In the genomic region with DNA sequence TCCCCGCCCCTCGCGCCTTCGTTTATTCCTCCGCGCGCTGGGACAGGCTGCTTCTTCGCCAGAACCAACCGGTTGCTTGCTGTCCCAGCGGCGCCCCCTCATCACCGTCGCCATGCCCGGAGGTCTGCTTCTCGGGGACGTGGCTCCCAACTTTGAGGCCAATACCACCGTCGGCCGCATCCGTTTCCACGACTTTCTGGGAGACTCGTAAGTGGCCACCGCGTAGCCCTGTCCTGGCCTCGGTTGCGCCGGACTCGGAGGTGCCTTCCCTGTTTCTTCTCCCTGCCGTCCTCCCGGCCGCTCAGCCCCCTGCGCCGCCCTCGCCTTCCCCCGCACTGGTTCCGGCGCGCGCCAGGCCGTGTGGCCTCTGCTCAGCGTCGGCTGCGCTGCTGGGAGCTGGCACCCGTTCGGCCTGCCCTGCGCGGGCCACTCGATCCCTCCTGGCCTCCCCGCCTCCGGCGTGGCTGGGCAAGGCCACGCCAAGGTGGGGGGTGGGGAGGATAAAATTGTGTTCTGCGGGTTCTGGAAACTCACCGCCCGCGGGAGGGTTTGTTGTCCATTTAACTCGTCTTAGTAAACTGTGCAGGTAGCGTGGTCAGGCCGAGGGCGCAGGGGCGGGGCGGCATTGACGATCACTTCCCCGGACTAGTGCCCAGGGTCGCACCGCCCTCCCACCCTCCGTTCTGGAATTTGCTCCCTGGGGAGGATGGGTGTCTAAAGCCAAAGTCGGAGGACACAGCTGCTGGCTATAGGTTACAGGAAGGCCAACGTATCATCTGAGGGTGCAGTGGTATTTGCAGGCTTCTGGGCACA, we compare ENCODE assay signal across 1 cellular context.
TF ChIP-seq lines count a peak whose summit lies in the region.

A gene with protein sequence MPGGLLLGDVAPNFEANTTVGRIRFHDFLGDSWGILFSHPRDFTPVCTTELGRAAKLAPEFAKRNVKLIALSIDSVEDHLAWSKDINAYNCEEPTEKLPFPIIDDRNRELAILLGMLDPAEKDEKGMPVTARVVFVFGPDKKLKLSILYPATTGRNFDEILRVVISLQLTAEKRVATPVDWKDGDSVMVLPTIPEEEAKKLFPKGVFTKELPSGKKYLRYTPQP (plus strand): TSS at position 50 of the 813 bp plus-strand sequence. CDS start 63 bp downstream, at position 113.

TF ChIP-seq in GM12878, 131 proteins besides CTCF, POLR2A, EP300 and RAD21 (continued from another document and continues in another):
- TF ChIP-seq TCF3 (IDR thresholded peaks at IDR 0.05; ENCODE audit: borderline replicate concordance, insufficient read depth, low read depth, low read length) = no peak
- peak; percentile 61; the same call in 1 of the 2 replicates for TF ChIP-seq TAF1 (IDR thresholded peaks at IDR 0.05; ENCODE audit: borderline replicate concordance, low read depth, low read length)
- no peak for TF ChIP-seq JUNB (IDR thresholded peaks at IDR 0.05)
- TF ChIP-seq NR2F1 (conservative IDR thresholded peaks at IDR 0.05) = 0 out of 2 replicates have a peak, but pooled peaks have one; percentile 31
- TF ChIP-seq RCOR1 (conservative IDR thresholded peaks at IDR 0.05; ENCODE audit: low read depth, low read length) = no peak
- no peak for TF ChIP-seq PAX5 (IDR thresholded peaks at IDR 0.05; ENCODE audit: borderline replicate concordance, low read depth, low read length)
- no peak for TF ChIP-seq YBX1 (IDR thresholded peaks at IDR 0.05)
- TF ChIP-seq, protein P1, sequence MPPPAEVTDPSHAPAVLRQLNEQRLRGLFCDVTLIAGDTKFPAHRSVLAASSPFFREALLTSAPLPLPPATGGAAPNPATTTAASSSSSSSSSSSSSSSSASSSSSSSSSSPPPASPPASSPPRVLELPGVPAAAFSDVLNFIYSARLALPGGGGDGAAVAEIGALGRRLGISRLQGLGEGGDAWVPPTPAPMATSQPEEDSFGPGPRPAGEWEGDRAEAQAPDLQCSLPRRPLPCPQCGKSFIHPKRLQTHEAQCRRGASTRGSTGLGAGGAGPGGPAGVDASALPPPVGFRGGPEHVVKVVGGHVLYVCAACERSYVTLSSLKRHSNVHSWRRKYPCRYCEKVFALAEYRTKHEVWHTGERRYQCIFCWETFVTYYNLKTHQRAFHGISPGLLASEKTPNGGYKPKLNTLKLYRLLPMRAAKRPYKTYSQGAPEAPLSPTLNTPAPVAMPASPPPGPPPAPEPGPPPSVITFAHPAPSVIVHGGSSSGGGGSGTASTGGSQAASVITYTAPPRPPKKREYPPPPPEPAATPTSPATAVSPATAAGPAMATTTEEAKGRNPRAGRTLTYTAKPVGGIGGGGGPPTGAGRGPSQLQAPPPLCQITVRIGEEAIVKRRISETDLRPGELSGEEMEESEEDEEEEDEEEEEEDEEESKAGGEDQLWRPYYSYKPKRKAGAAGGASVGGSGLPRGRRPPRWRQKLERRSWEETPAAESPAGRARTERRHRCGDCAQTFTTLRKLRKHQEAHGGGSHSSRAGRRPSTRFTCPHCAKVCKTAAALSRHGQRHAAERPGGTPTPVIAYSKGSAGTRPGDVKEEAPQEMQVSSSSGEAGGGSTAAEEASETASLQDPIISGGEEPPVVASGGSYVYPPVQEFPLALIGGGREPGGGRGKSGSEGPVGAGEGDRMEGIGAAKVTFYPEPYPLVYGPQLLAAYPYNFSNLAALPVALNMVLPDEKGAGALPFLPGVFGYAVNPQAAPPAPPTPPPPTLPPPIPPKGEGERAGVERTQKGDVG (CRISPR knock-in tag; IDR thresholded peaks at IDR 0.05) = no peak
- TF ChIP-seq MTA3 (IDR thresholded peaks at IDR 0.05; ENCODE audit: borderline replicate concordance, low read length) = no peak
- TF ChIP-seq, protein P2, sequence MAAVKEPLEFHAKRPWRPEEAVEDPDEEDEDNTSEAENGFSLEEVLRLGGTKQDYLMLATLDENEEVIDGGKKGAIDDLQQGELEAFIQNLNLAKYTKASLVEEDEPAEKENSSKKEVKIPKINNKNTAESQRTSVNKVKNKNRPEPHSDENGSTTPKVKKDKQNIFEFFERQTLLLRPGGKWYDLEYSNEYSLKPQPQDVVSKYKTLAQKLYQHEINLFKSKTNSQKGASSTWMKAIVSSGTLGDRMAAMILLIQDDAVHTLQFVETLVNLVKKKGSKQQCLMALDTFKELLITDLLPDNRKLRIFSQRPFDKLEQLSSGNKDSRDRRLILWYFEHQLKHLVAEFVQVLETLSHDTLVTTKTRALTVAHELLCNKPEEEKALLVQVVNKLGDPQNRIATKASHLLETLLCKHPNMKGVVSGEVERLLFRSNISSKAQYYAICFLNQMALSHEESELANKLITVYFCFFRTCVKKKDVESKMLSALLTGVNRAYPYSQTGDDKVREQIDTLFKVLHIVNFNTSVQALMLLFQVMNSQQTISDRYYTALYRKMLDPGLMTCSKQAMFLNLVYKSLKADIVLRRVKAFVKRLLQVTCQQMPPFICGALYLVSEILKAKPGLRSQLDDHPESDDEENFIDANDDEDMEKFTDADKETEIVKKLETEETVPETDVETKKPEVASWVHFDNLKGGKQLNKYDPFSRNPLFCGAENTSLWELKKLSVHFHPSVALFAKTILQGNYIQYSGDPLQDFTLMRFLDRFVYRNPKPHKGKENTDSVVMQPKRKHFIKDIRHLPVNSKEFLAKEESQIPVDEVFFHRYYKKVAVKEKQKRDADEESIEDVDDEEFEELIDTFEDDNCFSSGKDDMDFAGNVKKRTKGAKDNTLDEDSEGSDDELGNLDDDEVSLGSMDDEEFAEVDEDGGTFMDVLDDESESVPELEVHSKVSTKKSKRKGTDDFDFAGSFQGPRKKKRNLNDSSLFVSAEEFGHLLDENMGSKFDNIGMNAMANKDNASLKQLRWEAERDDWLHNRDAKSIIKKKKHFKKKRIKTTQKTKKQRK (IDR thresholded peaks at IDR 0.05; ENCODE audit: low read depth, low read length) = no peak
- no peak for TF ChIP-seq SUPT20H (IDR thresholded peaks at IDR 0.05; ENCODE audit: borderline replicate concordance, control insufficient read depth, low read depth, low read length)
- no peak; the same call in 1 of the 2 replicates for TF ChIP-seq CREM (IDR thresholded peaks at IDR 0.05; ENCODE audit: low read depth)
- no peak for TF ChIP-seq HDGF (IDR thresholded peaks at IDR 0.05)
- no peak for TF ChIP-seq MEF2A (IDR thresholded peaks at IDR 0.05; ENCODE audit: insufficient read depth, low read depth, low read length)
- TF ChIP-seq, protein P3, sequence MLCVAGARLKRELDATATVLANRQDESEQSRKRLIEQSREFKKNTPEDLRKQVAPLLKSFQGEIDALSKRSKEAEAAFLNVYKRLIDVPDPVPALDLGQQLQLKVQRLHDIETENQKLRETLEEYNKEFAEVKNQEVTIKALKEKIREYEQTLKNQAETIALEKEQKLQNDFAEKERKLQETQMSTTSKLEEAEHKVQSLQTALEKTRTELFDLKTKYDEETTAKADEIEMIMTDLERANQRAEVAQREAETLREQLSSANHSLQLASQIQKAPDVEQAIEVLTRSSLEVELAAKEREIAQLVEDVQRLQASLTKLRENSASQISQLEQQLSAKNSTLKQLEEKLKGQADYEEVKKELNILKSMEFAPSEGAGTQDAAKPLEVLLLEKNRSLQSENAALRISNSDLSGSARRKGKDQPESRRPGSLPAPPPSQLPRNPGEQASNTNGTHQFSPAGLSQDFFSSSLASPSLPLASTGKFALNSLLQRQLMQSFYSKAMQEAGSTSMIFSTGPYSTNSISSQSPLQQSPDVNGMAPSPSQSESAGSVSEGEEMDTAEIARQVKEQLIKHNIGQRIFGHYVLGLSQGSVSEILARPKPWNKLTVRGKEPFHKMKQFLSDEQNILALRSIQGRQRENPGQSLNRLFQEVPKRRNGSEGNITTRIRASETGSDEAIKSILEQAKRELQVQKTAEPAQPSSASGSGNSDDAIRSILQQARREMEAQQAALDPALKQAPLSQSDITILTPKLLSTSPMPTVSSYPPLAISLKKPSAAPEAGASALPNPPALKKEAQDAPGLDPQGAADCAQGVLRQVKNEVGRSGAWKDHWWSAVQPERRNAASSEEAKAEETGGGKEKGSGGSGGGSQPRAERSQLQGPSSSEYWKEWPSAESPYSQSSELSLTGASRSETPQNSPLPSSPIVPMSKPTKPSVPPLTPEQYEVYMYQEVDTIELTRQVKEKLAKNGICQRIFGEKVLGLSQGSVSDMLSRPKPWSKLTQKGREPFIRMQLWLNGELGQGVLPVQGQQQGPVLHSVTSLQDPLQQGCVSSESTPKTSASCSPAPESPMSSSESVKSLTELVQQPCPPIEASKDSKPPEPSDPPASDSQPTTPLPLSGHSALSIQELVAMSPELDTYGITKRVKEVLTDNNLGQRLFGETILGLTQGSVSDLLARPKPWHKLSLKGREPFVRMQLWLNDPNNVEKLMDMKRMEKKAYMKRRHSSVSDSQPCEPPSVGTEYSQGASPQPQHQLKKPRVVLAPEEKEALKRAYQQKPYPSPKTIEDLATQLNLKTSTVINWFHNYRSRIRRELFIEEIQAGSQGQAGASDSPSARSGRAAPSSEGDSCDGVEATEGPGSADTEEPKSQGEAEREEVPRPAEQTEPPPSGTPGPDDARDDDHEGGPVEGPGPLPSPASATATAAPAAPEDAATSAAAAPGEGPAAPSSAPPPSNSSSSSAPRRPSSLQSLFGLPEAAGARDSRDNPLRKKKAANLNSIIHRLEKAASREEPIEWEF (IDR thresholded peaks at IDR 0.05; ENCODE audit: insufficient replicate concordance, low read depth, low read length) = no peak
- TF ChIP-seq TBL1XR1 (IDR thresholded peaks at IDR 0.05; ENCODE audit: low read depth, low read length) = no peak
- TF ChIP-seq IKZF1 (conservative IDR thresholded peaks at IDR 0.05) = peak; percentile 37
- no peak for TF ChIP-seq SIX5 (IDR thresholded peaks at IDR 0.05; ENCODE audit: low read depth, low read length, severe bottlenecking)
- peak; percentile 46; the same call in 1 of the 2 replicates for TF ChIP-seq TCF12 (IDR thresholded peaks at IDR 0.05; ENCODE audit: low read depth, low read length)
- peak; percentile 33; the same call in 1 of the 2 replicates for TF ChIP-seq EED (IDR thresholded peaks at IDR 0.05; ENCODE audit: low read depth)
- TF ChIP-seq BRCA1 (IDR thresholded peaks at IDR 0.05; ENCODE audit: low read depth, low read length) = no peak
- no peak for TF ChIP-seq KLF5 (IDR thresholded peaks at IDR 0.05; ENCODE audit: partially characterized antibody)
- no peak for TF ChIP-seq SMC3 (IDR thresholded peaks at IDR 0.05; ENCODE audit: borderline replicate concordance, low read length)
- TF ChIP-seq ZNF207 (IDR thresholded peaks at IDR 0.05; ENCODE audit: borderline replicate concordance) = peak; percentile 63; the same call in 1 of the 2 replicates
- TF ChIP-seq MEF2B (IDR thresholded peaks at IDR 0.05; ENCODE audit: partially characterized antibody, poor library complexity, severe bottlenecking) = no peak
- no peak for TF ChIP-seq NFXL1 (IDR thresholded peaks at IDR 0.05; ENCODE audit: borderline replicate concordance)
- TF ChIP-seq, protein P4, sequence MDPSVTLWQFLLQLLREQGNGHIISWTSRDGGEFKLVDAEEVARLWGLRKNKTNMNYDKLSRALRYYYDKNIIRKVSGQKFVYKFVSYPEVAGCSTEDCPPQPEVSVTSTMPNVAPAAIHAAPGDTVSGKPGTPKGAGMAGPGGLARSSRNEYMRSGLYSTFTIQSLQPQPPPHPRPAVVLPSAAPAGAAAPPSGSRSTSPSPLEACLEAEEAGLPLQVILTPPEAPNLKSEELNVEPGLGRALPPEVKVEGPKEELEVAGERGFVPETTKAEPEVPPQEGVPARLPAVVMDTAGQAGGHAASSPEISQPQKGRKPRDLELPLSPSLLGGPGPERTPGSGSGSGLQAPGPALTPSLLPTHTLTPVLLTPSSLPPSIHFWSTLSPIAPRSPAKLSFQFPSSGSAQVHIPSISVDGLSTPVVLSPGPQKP (IDR thresholded peaks at IDR 0.05; ENCODE audit: low read depth, low read length) = no peak
- TF ChIP-seq ZNF24 (IDR thresholded peaks at IDR 0.05) = no peak
- TF ChIP-seq, protein P5, sequence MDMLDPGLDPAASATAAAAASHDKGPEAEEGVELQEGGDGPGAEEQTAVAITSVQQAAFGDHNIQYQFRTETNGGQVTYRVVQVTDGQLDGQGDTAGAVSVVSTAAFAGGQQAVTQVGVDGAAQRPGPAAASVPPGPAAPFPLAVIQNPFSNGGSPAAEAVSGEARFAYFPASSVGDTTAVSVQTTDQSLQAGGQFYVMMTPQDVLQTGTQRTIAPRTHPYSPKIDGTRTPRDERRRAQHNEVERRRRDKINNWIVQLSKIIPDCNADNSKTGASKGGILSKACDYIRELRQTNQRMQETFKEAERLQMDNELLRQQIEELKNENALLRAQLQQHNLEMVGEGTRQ (IDR thresholded peaks at IDR 0.05; ENCODE audit: borderline replicate concordance, low read depth, low read length) = no peak
- no peak for TF ChIP-seq ZSCAN29 (IDR thresholded peaks at IDR 0.05)
- TF ChIP-seq, protein P6, sequence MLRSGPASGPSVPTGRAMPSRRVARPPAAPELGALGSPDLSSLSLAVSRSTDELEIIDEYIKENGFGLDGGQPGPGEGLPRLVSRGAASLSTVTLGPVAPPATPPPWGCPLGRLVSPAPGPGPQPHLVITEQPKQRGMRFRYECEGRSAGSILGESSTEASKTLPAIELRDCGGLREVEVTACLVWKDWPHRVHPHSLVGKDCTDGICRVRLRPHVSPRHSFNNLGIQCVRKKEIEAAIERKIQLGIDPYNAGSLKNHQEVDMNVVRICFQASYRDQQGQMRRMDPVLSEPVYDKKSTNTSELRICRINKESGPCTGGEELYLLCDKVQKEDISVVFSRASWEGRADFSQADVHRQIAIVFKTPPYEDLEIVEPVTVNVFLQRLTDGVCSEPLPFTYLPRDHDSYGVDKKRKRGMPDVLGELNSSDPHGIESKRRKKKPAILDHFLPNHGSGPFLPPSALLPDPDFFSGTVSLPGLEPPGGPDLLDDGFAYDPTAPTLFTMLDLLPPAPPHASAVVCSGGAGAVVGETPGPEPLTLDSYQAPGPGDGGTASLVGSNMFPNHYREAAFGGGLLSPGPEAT (IDR thresholded peaks at IDR 0.05; ENCODE audit: low read depth) = no peak
- TF ChIP-seq EGR1 (IDR thresholded peaks at IDR 0.05; ENCODE audit: borderline replicate concordance in 1 of 2, low read depth in 2 of 2, low read length in 2 of 2) = peak in 1 of 2 experiments; percentile 75; a peak in 2 of 3 replicates
- no peak for TF ChIP-seq NFIC (IDR thresholded peaks at IDR 0.05; ENCODE audit: low read depth, low read length)
- no peak for TF ChIP-seq ZNF384 (IDR thresholded peaks at IDR 0.05; ENCODE audit: borderline replicate concordance, low read depth, low read length)
- TF ChIP-seq FOS (IDR thresholded peaks at IDR 0.05; ENCODE audit: borderline replicate concordance, extremely low read depth, insufficient read length) = no peak
- no peak for TF ChIP-seq ASH2L (IDR thresholded peaks at IDR 0.05; ENCODE audit: borderline replicate concordance, low read depth)
- TF ChIP-seq CBX3 (IDR thresholded peaks at IDR 0.05; ENCODE audit: borderline replicate concordance, low read depth) = no peak
- TF ChIP-seq STAT1 (conservative IDR thresholded peaks at IDR 0.05) = no peak
- no peak for TF ChIP-seq RAD51 (IDR thresholded peaks at IDR 0.05)
- TF ChIP-seq SMARCA5 (IDR thresholded peaks at IDR 0.05) = no peak
- TF ChIP-seq KAT2A (conservative IDR thresholded peaks at IDR 0.05; ENCODE audit: control insufficient read depth, low read depth, low read length) = no peak
- no peak for TF ChIP-seq RUNX3 (IDR thresholded peaks at IDR 0.05; ENCODE audit: low read length)
- no peak for TF ChIP-seq SUZ12 (IDR thresholded peaks at IDR 0.05; ENCODE audit: unreplicated experiment)
